In genomic region chr9:111805841-111806241, GRCh38 we compare ENCODE assay signal across 9 cellular contexts. TPM values are rescaled to one million over a fixed set of nuclear protein-coding genes. Genes with fewer than 3 reads are reported as not detected.
DNase-seq lines count a peak whose midpoint lies in the region; ATAC-seq and TF ChIP-seq lines count a peak whose summit lies in the region.
"Had no signal": no experiment of that assay in that cellular context is flagged by ENCODE, and none has a peak within 500 bp of the region (broad histone marks: within the 10 kb centered on the region; RNA-seq: fewer than 3 reads in every experiment).

No MANE protein-coding gene starts in this region.

- ATAC-seq in omental fat pad (ENCODE audit: low FRiP score) (peak; percentile 86), GM21786 (IDR thresholded peaks at IDR 0.05; ENCODE audit: unreplicated experiment) (no peak), left lobe of liver (no peak)

- H3K4me3 ChIP-seq in BJ (ENCODE audit: low read depth, low read length) (no peak overlapping the region), cardiac fibroblast (replicated peaks in 1 of 2; ENCODE audit: low read depth in 2 of 2, low read length in 2 of 2) (no peak overlapping the region)

- POLR2A ChIA-PET in BJ (lab: Charles Lee), result no interaction called here

- TF ChIP-seq CTCF in BJ (IDR thresholded peaks at IDR 0.05; ENCODE audit: insufficient read depth, low read depth, low read length) (no peak), cardiac fibroblast (IDR thresholded peaks at IDR 0.05; ENCODE audit: low read depth, low read length) (no peak), omental fat pad (IDR thresholded peaks at IDR 0.05) (no peak)

- no peaks in the 10 kb centered on the region for H3K27me3 ChIP-seq in BJ (ENCODE audit: control insufficient read depth, insufficient read depth, low read length)

- H3K36me3 ChIP-seq in BJ (ENCODE audit: control insufficient read depth, insufficient read depth, low read length), result no peaks in the 10 kb centered on the region

- DNase-seq in BJ (ENCODE audit: low read depth), result peak; percentile 45
- peak; percentile 79 for DNase-seq in HT1080 (ENCODE audit: low read depth)
- DNase-seq in cardiac fibroblast (ENCODE audit: low read depth in 2 of 2), result peak; percentile 87 to 91
- no peak for DNase-seq in omental fat pad (ENCODE audit: low spot score)
- no peak for DNase-seq in SIG-M5 (lab: John Stamatoyannopoulos, UW)
- DNase-seq in NCI-H774 (lab: John Stamatoyannopoulos, UW), result no peak
- DNase-seq in left lobe of liver (ENCODE audit: low spot score), result no peak
- DNase-seq: immature natural killer cell had no signal

- CTCF ChIA-PET in BJ (lab: Yijun Ruan, JAX), result interaction anchor here (1.3 to 1.5 kb wide), 2 partner anchors 15 to 91 kb away, joined by 3 read pairs; partner anchors contain the start of gene UGCG

RNA-seq across cellular contexts. Expression of gene SHOC1, which starts 11.1 kb away (rescaled TPM):
- not detected in 2 replicates for polyA plus RNA-seq in BJ (2011; rRNA removed)
- not detected in 2 replicates for polyA minus RNA-seq in BJ (2011; rRNA and poly(A)+ RNA removed)
- total RNA-seq in HT1080 (2014; rRNA removed; shearing (Covaris generic)), result not detected in 2 replicates
- not detected in 2 replicates for polyA plus RNA-seq in HT1080 (2015; cell fraction: cytosol; rRNA removed)
- not detected in 2 replicates for polyA plus RNA-seq in HT1080 (2015; cell fraction: nucleus; rRNA removed)
- not detected for total RNA-seq in omental fat pad
- total RNA-seq in left lobe of liver, result not detected
- polyA plus RNA-seq: immature natural killer cell had no signal

Comparison
In these comparisons a context has a peak if more than half of its experiments do, and no peak if none do; other contexts are left out.
1. DNase-seq: peak in BJ (single experiment), HT1080 (single experiment) and cardiac fibroblast (2 of 2); none in omental fat pad (single experiment), SIG-M5 (single experiment), NCI-H774 (single experiment) and left lobe of liver (single experiment).